Comparison of ENCODE assay signal across 2 cellular contexts in genomic region chr14:76752744-76753143, GRCh38.
TF ChIP-seq lines count a peak whose summit lies in the region.

No MANE protein-coding gene starts in this region.

TF ChIP-seq in SK-N-SH, 30 proteins besides CTCF, POLR2A, EP300 and RAD21 (continued from another document):
- TF ChIP-seq USF2 (IDR thresholded peaks at IDR 0.05; ENCODE audit: borderline replicate concordance, low read depth, low read length) = no peak
- no peak for TF ChIP-seq RCOR1 (IDR thresholded peaks at IDR 0.05; ENCODE audit: low read length)
- TF ChIP-seq POLR2AphosphoS5 (IDR thresholded peaks at IDR 0.05; ENCODE audit: low read depth, low read length) = no peak
- TF ChIP-seq REST (IDR thresholded peaks at IDR 0.05; ENCODE audit: low read depth, low read length) = no peak
- no peak for TF ChIP-seq JUND (IDR thresholded peaks at IDR 0.05)
- no peak for TF ChIP-seq SMC3 (IDR thresholded peaks at IDR 0.05; ENCODE audit: low read depth, low read length)
- TF ChIP-seq, protein P1, sequence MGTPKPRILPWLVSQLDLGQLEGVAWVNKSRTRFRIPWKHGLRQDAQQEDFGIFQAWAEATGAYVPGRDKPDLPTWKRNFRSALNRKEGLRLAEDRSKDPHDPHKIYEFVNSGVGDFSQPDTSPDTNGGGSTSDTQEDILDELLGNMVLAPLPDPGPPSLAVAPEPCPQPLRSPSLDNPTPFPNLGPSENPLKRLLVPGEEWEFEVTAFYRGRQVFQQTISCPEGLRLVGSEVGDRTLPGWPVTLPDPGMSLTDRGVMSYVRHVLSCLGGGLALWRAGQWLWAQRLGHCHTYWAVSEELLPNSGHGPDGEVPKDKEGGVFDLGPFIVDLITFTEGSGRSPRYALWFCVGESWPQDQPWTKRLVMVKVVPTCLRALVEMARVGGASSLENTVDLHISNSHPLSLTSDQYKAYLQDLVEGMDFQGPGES (IDR thresholded peaks at IDR 0.05; ENCODE audit: low read depth, low read length) = no peak
- TF ChIP-seq YY1 (IDR thresholded peaks at IDR 0.05; ENCODE audit: low read depth) = no peak
- TF ChIP-seq GABPA (IDR thresholded peaks at IDR 0.05; ENCODE audit: low read depth) = no peak
- TF ChIP-seq ELF1 (IDR thresholded peaks at IDR 0.05) = no peak
- TF ChIP-seq NFIC (IDR thresholded peaks at IDR 0.05; ENCODE audit: borderline replicate concordance) = no peak
TF ChIP-seq in SK-N-SH: peak in this region for 0.

TF ChIP-seq in SK-N-SH treated with all-trans-retinoic acid at 6 μM for 48 hours, 23 proteins besides CTCF, POLR2A, EP300 and RAD21 (continued from another document):
- no peak for TF ChIP-seq OSR1 (CRISPR knock-in tag; IDR thresholded peaks at IDR 0.05)
- TF ChIP-seq ZFP30 (CRISPR knock-in tag; IDR thresholded peaks at IDR 0.05) = no peak
- no peak for TF ChIP-seq ISL1 (CRISPR knock-in tag; IDR thresholded peaks at IDR 0.05)
- TF ChIP-seq PPARA (CRISPR knock-in tag; IDR thresholded peaks at IDR 0.05; ENCODE audit: borderline replicate concordance) = no peak
- TF ChIP-seq CREB5 (CRISPR knock-in tag; IDR thresholded peaks at IDR 0.05; ENCODE audit: low read depth) = no peak
- no peak for TF ChIP-seq PATZ1 (CRISPR knock-in tag; IDR thresholded peaks at IDR 0.05; ENCODE audit: borderline replicate concordance)
- no peak for TF ChIP-seq CSDC2 (CRISPR knock-in tag; IDR thresholded peaks at IDR 0.05)
- no peak for TF ChIP-seq SNAI2 (CRISPR knock-in tag; IDR thresholded peaks at IDR 0.05)
- no peak for TF ChIP-seq ZNF8 (CRISPR knock-in tag; IDR thresholded peaks at IDR 0.05)
- no peak for TF ChIP-seq ZC3H10 (CRISPR knock-in tag; IDR thresholded peaks at IDR 0.05)
